1 cellular context compared by ENCODE assay signal in the genomic region with DNA sequence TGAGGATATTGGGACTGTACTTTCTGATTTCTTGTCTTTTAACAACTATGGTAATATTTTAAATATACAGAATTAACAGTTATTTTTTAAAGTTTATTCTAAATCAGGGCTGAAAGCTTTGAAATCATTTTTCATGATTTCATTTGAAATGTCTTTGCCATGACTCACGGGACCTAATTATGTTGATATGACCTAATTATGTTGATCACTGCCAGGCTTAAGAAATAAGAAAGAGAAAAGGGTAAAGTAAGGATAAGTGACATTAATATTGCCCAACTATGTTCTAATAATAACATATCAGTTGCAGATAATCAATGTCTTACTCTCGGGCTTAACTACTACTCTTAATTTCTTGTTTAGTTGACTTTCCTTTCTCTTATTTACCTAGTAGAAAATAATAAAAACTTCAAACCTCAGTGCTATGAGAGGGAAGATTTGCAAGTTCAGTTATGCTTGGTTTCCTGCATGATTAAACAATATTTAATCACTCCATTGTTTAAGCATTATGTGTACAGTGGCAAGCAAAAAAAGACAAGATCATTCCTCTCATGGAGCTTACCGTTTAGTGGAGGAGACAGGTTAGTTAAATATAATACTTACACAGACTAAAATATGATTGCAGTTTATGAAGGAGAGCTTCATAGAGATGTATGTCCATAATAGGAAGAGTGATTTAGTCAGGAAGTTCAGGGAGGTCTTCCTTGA.
TF ChIP-seq lines count a peak whose summit lies in the region.

No MANE protein-coding gene starts in this region.

TF ChIP-seq in endothelial cell of umbilical vein, 7 proteins besides CTCF, POLR2A, EP300 and RAD21 (continued from another document):
- TF ChIP-seq FOS (IDR thresholded peaks at IDR 0.05; ENCODE audit: borderline replicate concordance, insufficient read depth, low read length), result peak; percentile 54
- TF ChIP-seq GATA2 (IDR thresholded peaks at IDR 0.05; ENCODE audit: insufficient read depth, insufficient read length, low read depth, low read length), result no peak
- no peak for TF ChIP-seq MAX (IDR thresholded peaks at IDR 0.05; ENCODE audit: insufficient read depth, insufficient read length)
